In genomic region chr11:74319139-74319538, GRCh38 we compare ENCODE assay signal across 13 cellular contexts. TPM values are rescaled to one million over a fixed set of nuclear protein-coding genes. Genes with fewer than 3 reads are reported as not detected.
A peak's percentile ranks its signal among the peaks of the same experiment; 100 is the strongest.
DNase-seq lines count a peak whose midpoint lies in the region; ATAC-seq and TF ChIP-seq lines count a peak whose summit lies in the region.
"Had no signal": no experiment of that assay in that cellular context is flagged by ENCODE, and none has a peak within 500 bp of the region (broad histone marks: within the 10 kb centered on the region; RNA-seq: fewer than 3 reads in every experiment).

No MANE protein-coding gene starts in this region.

- no peak overlapping the region for H2BK120ac ChIP-seq in mesenchymal stem cell (ENCODE audit: low read depth, low read length)

- no peak overlapping the region for H3K14ac ChIP-seq in mesenchymal stem cell (ENCODE audit: low read length in 2 of 2)

- H3K27me3 Mint-ChIP-seq in chondrocyte (ENCODE audit: low read depth) (no peaks in the 10 kb centered on the region), GM23338 (ENCODE audit: insufficient read depth, low read depth, poor library complexity) (peaks cover 3% of the 10 kb centered on the region), neural progenitor cell (ENCODE audit: insufficient read depth, low read depth) (peaks cover 2% of the 10 kb centered on the region)

- no peak overlapping the region for H3K18ac ChIP-seq in mesenchymal stem cell (ENCODE audit: low read depth in 1 of 2, low read length in 2 of 2)

- H3K4me2 ChIP-seq in mesenchymal stem cell (ENCODE audit: low read length, poor library complexity, severe bottlenecking): no peak overlapping the region
- no peak overlapping the region for H3K4me2 ChIP-seq in GM23338
- H3K4me2 ChIP-seq in neural progenitor cell: no peak overlapping the region

- WGBS in mesenchymal stem cell: 28% methylated on average over 2 of the region's 2 CpGs

- no peak overlapping the region for H2BK15ac ChIP-seq in mesenchymal stem cell (ENCODE audit: low read depth, poor library complexity, severe bottlenecking)

- H3K4me1 ChIP-seq in mesenchymal stem cell (ENCODE audit: control insufficient read depth, insufficient read depth, low read depth, low read length) (peaks cover 2% of the 10 kb centered on the region), GM23338 (ENCODE audit: insufficient read depth) (no peaks in the 10 kb centered on the region), neural progenitor cell (no peaks in the 10 kb centered on the region)

- no peak overlapping the region for H3K23ac ChIP-seq in mesenchymal stem cell (ENCODE audit: low read length in 2 of 2)

- intact Hi-C loops in posterior cingulate gyrus (cut with DNase I): no loop called here

- H4K91ac ChIP-seq in mesenchymal stem cell (ENCODE audit: low read length): no peak overlapping the region

- no peak for TF ChIP-seq CTCF in AG04449 (IDR thresholded peaks at IDR 0.05; ENCODE audit: insufficient read depth, low read length, missing control alignments)
- TF ChIP-seq CTCF in chondrocyte (IDR thresholded peaks at IDR 0.05): no peak
- no peak for TF ChIP-seq CTCF in GM23338 (conservative IDR thresholded peaks at IDR 0.05; ENCODE audit: low read depth in 2 of 2)
- no peak for TF ChIP-seq CTCF in neural progenitor cell (IDR thresholded peaks at IDR 0.05)

- CTCF ChIA-PET in AG04449 (lab: Yijun Ruan, JAX): interaction anchor here (0.7 to 8.3 kb wide), 5 partner anchors 9 to 76 kb away, joined by 3 to 110 read pairs (median 19); partner anchors contain the start of gene P4HA3

- no peak overlapping the region for H2AK5ac ChIP-seq in mesenchymal stem cell (ENCODE audit: low read length, severe bottlenecking)

- no peak overlapping the region for H2AFZ ChIP-seq in mesenchymal stem cell (ENCODE audit: low read depth, low read length)
- no peak overlapping the region for H2AFZ ChIP-seq in GM23338
- H2AFZ ChIP-seq in neural progenitor cell (replicated peaks): no peak overlapping the region

- H3K36me3 Mint-ChIP-seq in chondrocyte (ENCODE audit: low read depth) (peaks cover 6% of the 10 kb centered on the region), GM23338 (ENCODE audit: low read depth) (no peaks in the 10 kb centered on the region; the same call in 2 of the 3 replicates), neural progenitor cell (peaks cover 2% of the 10 kb centered on the region)

- peak overlapping the region; percentile 93 for H3K27ac Mint-ChIP-seq in chondrocyte (ENCODE audit: unreplicated experiment)
- no peak overlapping the region for H3K27ac Mint-ChIP-seq in GM23338
- H3K27ac Mint-ChIP-seq in neural progenitor cell: no peak overlapping the region

- H3F3A ChIP-seq in GM23338 (replicated peaks; ENCODE audit: low read depth) (no peaks in the 10 kb centered on the region), neural progenitor cell (ENCODE audit: low read depth) (no peaks in the 10 kb centered on the region)

- H3K4me1 Mint-ChIP-seq in chondrocyte (ENCODE audit: low read depth): peaks cover 59% of the 10 kb centered on the region
- H3K4me1 Mint-ChIP-seq in GM23338: no peaks in the 10 kb centered on the region
- peaks cover 9% of the 10 kb centered on the region for H3K4me1 Mint-ChIP-seq in neural progenitor cell

- no peaks in the 10 kb centered on the region for H4K20me1 ChIP-seq in GM23338 (replicated peaks; ENCODE audit: insufficient read depth)
- H4K20me1 ChIP-seq in neural progenitor cell (ENCODE audit: low read depth): no peaks in the 10 kb centered on the region

- no peak overlapping the region for H3K4me3 ChIP-seq in AG04449 (ENCODE audit: low read depth, low read length)
- H3K4me3 ChIP-seq in MG63: no peak overlapping the region
- no peak overlapping the region for H3K4me3 ChIP-seq in mesenchymal stem cell (ENCODE audit: insufficient read depth in 1 of 2, low read depth in 1 of 2, low read length in 2 of 2)
- H3K4me3 ChIP-seq in GM23338: no peak overlapping the region
- H3K4me3 ChIP-seq in neural progenitor cell: no peak overlapping the region

- H4K8ac ChIP-seq in mesenchymal stem cell (ENCODE audit: low read length): no peak overlapping the region

- no peak overlapping the region for H3K4ac ChIP-seq in mesenchymal stem cell (ENCODE audit: low read depth in 1 of 2, low read length in 2 of 2)

- peak overlapping the region; percentile 78 for H3K9ac ChIP-seq in mesenchymal stem cell (ENCODE audit: low read length)
- H3K9ac ChIP-seq in neural progenitor cell: no peak overlapping the region

- H3K79me2 ChIP-seq in GM23338 (replicated peaks; ENCODE audit: insufficient read depth) (no peaks in the 10 kb centered on the region), neural progenitor cell (ENCODE audit: low read depth) (no peaks in the 10 kb centered on the region)

- H3K79me1 ChIP-seq in mesenchymal stem cell (replicated peaks; ENCODE audit: low read length, poor library complexity, severe bottlenecking): no peaks in the 10 kb centered on the region

- H3K9me3 ChIP-seq in MG63: peaks cover 12% of the 10 kb centered on the region
- H3K9me3 ChIP-seq in mesenchymal stem cell (ENCODE audit: control insufficient read depth, low read length): peaks cover 6% of the 10 kb centered on the region
- no peaks in the 10 kb centered on the region for H3K9me3 ChIP-seq in neural progenitor cell (ENCODE audit: low read depth)

- H3K36me3 ChIP-seq in MG63 (no peaks in the 10 kb centered on the region), mesenchymal stem cell (ENCODE audit: control insufficient read depth in 1 of 2, insufficient read depth in 2 of 2, low read depth in 1 of 2, low read length in 2 of 2) (no peaks in the 10 kb centered on the region), GM23338 (ENCODE audit: insufficient read depth) (no peaks in the 10 kb centered on the region), neural progenitor cell (no peaks in the 10 kb centered on the region)

- POLR2A ChIA-PET in AG04449 (lab: Yijun Ruan, JAX): no interaction called here

- peak; percentile 75 for DNase-seq in AG04449 (ENCODE audit: low read depth, low spot score)
- DNase-seq in MG63: peak; percentile 58
- no peak for DNase-seq in chondrocyte (ENCODE audit: low spot score)
- DNase-seq in mesenchymal stem cell: peak; percentile 77
- DNase-seq in GM23338 (ENCODE audit: low spot score): no peak
- DNase-seq in posterior cingulate gyrus: no peak
- no peak for DNase-seq in neural progenitor cell (ENCODE audit: low spot score)
- no peak for DNase-seq in NCI-H2029 treated with DMSO at 0.1 percent for 48 hours (lab: John Stamatoyannopoulos, UW)
- DNase-seq: activated T-cell treated with anti-CD3 and anti-CD28 coated beads for 4 hours, C1 segment of cervical spinal cord, cerebellar nuclear complex, KG1, NCI-H748 treated with DMSO at 0.1 percent for 48 hours had no signal

- no peak overlapping the region for H2BK12ac ChIP-seq in mesenchymal stem cell (ENCODE audit: low read length in 2 of 2)

- ATAC-seq in GM23338: no peak

- no peaks in the 10 kb centered on the region for H3K27me3 ChIP-seq in MG63
- no peaks in the 10 kb centered on the region for H3K27me3 ChIP-seq in mesenchymal stem cell (ENCODE audit: control insufficient read depth in 1 of 2, insufficient read depth in 1 of 2, low read length in 2 of 2)
- H3K27me3 ChIP-seq in GM23338 (ENCODE audit: insufficient read depth): no peaks in the 10 kb centered on the region
- peaks cover under 1% of the 10 kb centered on the region for H3K27me3 ChIP-seq in neural progenitor cell

- H3K27ac ChIP-seq in mesenchymal stem cell (ENCODE audit: low read length, poor library complexity, severe bottlenecking): peak overlapping the region; percentile 58
- H3K27ac ChIP-seq in GM23338 (ENCODE audit: low read depth): no peak overlapping the region
- no peak overlapping the region for H3K27ac ChIP-seq in neural progenitor cell

- H3K4me3 Mint-ChIP-seq in chondrocyte (ENCODE audit: unreplicated experiment): no peak overlapping the region
- H3K4me3 Mint-ChIP-seq in GM23338: no peak overlapping the region
- no peak overlapping the region for H3K4me3 Mint-ChIP-seq in neural progenitor cell

- no peak overlapping the region for H2BK5ac ChIP-seq in mesenchymal stem cell (ENCODE audit: low read depth, low read length, poor library complexity, severe bottlenecking)

- H3K9me3 Mint-ChIP-seq in chondrocyte (ENCODE audit: low read depth) (peaks cover 24% of the 10 kb centered on the region), GM23338 (peaks cover 11% of the 10 kb centered on the region; the same call in 1 of the 3 replicates), neural progenitor cell (peaks cover 19% of the 10 kb centered on the region)

- 0 out of 2 replicates have a peak, but pooled peaks cover 4% of the 10 kb centered on the region for H3K9me2 ChIP-seq in GM23338 (ENCODE audit: insufficient read depth)

TF ChIP-seq in GM23338, 12 proteins besides CTCF, POLR2A, EP300 and RAD21 (continues in another document):
- no peak for TF ChIP-seq NANOG (IDR thresholded peaks at IDR 0.05; ENCODE audit: borderline replicate concordance)
- no peak for TF ChIP-seq ETS1 (IDR thresholded peaks at IDR 0.05)
- no peak for TF ChIP-seq JUNB (IDR thresholded peaks at IDR 0.05; ENCODE audit: unreplicated experiment)
- no peak for TF ChIP-seq POLR2AphosphoS5 (IDR thresholded peaks at IDR 0.05; ENCODE audit: low read depth)

RNA-seq across cellular contexts. Expression of gene P4HA3, which starts 7.7 kb away (rescaled TPM):
- not detected in 2 replicates for total RNA-seq in MG63 (2014; rRNA removed; shearing (Covaris generic); ENCODE audit: low replicate concordance)
- 10.9 to 16.6 TPM (median 12.5 TPM) in 3 replicates for total RNA-seq in chondrocyte
- polyA plus RNA-seq in mesenchymal stem cell (2013, experiment 1 of 2): 1.9 TPM
- polyA plus RNA-seq in mesenchymal stem cell (2013, experiment 2 of 2): 2.2 TPM
- 0.12 TPM in 1 of 2 replicates, not detected in the other for total RNA-seq in GM23338 (2014; rRNA removed; shearing (Covaris generic))
- polyA plus RNA-seq in GM23338 (2016; fragmentation: Nextera tagmentation; extraction: Ambion mirVana): 0.08 TPM in 1 of 2 replicates, not detected in the other
- total RNA-seq in neural progenitor cell (ENCODE audit: low replicate concordance): not detected in 2 replicates

Comparison
In these comparisons a context has a peak if more than half of its experiments do, and no peak if none do; other contexts are left out.
1. DNase-seq: peak in AG04449 (single experiment), MG63 (single experiment) and mesenchymal stem cell (single experiment); none in chondrocyte (single experiment), GM23338 (single experiment), posterior cingulate gyrus (0 of 10), neural progenitor cell (single experiment) and NCI-H2029 treated with DMSO at 0.1 percent for 48 hours (single experiment).
2. RNA of gene P4HA3, which starts 7.7 kb away (total RNA-seq): 10.9 to 16.6 TPM in chondrocyte; 0.12 TPM in GM23338, not detected in MG63 and not detected in neural progenitor cell; every median in the first group is over 10 times any median in the second.